Comparison of ENCODE assay signal across 12 cellular contexts in genomic region chr9:34984049-34984448, GRCh38. TPM values are rescaled to one million over a fixed set of nuclear protein-coding genes. Genes with fewer than 3 reads are reported as not detected.
DNase-seq lines count a peak whose midpoint lies in the region; ATAC-seq, FAIRE-seq and TF ChIP-seq lines count a peak whose summit lies in the region.
"Had no signal": no experiment of that assay in that cellular context is flagged by ENCODE, and none has a peak within 500 bp of the region (broad histone marks: within the 10 kb centered on the region; RNA-seq: fewer than 3 reads in every experiment).

No MANE protein-coding gene starts in this region.

- peaks cover 39% of the 10 kb centered on the region for H3K4me1 ChIP-seq in CD4-positive, CD25-positive, alpha-beta regulatory T cell (ENCODE audit: control insufficient read depth, insufficient read depth, low read length, poor library complexity, severe bottlenecking)
- H3K4me1 ChIP-seq in osteoblast (ENCODE audit: insufficient read depth, low read length): peaks cover 6% of the 10 kb centered on the region

- H4K20me1 ChIP-seq in osteoblast (ENCODE audit: insufficient read depth, low read length): no peaks in the 10 kb centered on the region

- no peak for FAIRE-seq in HTR-8/SVneo (lab: Jason Lieb, UNC)
- FAIRE-seq: GM19239 had no signal

- POLR2A ChIA-PET in activated B cell treated with CpG ODN at 0.5 μM for 24 hours (lab: Charles Lee): no interaction called here

- H3K36me3 Mint-ChIP-seq in CD4-positive, CD25-positive, alpha-beta regulatory T cell: no peaks in the 10 kb centered on the region
- H3K36me3 Mint-ChIP-seq in activated B cell treated with CpG ODN at 0.5 μM for 24 hours (ENCODE audit: low read depth): peaks cover under 1% of the 10 kb centered on the region
- H3K36me3 Mint-ChIP-seq: brain; memory B cell; stimulated activated memory B cell treated with anti-CD40 and anti-IgM and Interleukin-4, amounts not matched to agents 10 μg/mL and 1 μg/mL and 100 μg/mL, for 72 hours had no signal

- intact Hi-C loops in activated B cell treated with CpG ODN at 0.5 μM for 24 hours (cut with micrococcal nuclease): loop anchor here (10.0 kb wide), 1 partner anchor 349 kb away; the partner anchor contains the start of gene SIGMAR1

- H2AFZ ChIP-seq in osteoblast (ENCODE audit: low read length): no peak overlapping the region

- no peaks in the 10 kb centered on the region for H3K27me3 ChIP-seq in CD4-positive, CD25-positive, alpha-beta regulatory T cell (ENCODE audit: control insufficient read depth, insufficient read depth, low read length)
- H3K27me3 ChIP-seq in osteoblast (ENCODE audit: insufficient read depth, low read length): peaks cover 9% of the 10 kb centered on the region

- no peak overlapping the region for H3K27ac Mint-ChIP-seq in CD4-positive, CD25-positive, alpha-beta regulatory T cell
- H3K27ac Mint-ChIP-seq in activated B cell treated with CpG ODN at 0.5 μM for 24 hours: peak overlapping the region; percentile 74
- H3K27ac Mint-ChIP-seq: memory B cell had no signal

- H3K4me3 Mint-ChIP-seq in CD4-positive, CD25-positive, alpha-beta regulatory T cell: peak overlapping the region in 3 of 4 donors; percentile 35 to 74 (median 49)
- no peak overlapping the region for H3K4me3 Mint-ChIP-seq in activated B cell treated with CpG ODN at 0.5 μM for 24 hours
- H3K4me3 Mint-ChIP-seq: stimulated activated memory B cell treated with anti-CD40 and anti-IgM and Interleukin-4, amounts not matched to agents 10 μg/mL and 1 μg/mL and 100 μg/mL, for 72 hours had no signal

- H3K4me1 Mint-ChIP-seq in CD4-positive, CD25-positive, alpha-beta regulatory T cell: peaks cover 11 to 62% (median 30%) of the 10 kb centered on the region in 4 donors
- peaks cover 59% of the 10 kb centered on the region for H3K4me1 Mint-ChIP-seq in activated B cell treated with CpG ODN at 0.5 μM for 24 hours

- no peaks in the 10 kb centered on the region for H3K79me2 ChIP-seq in osteoblast (ENCODE audit: insufficient read depth, low read length)

- H3K27ac ChIP-seq in CD4-positive, CD25-positive, alpha-beta regulatory T cell (ENCODE audit: insufficient read depth, low read length, poor library complexity, severe bottlenecking): no peak overlapping the region
- no peak overlapping the region for H3K27ac ChIP-seq in osteoblast (ENCODE audit: low read depth, low read length)

- H3K9me3 ChIP-seq in CD4-positive, CD25-positive, alpha-beta regulatory T cell (ENCODE audit: control insufficient read depth in 2 of 2, low read length in 2 of 2): no peaks in the 10 kb centered on the region
- H3K9me3 ChIP-seq in osteoblast (ENCODE audit: low read depth, low read length): no peaks in the 10 kb centered on the region

- CTCF ChIA-PET in activated B cell treated with CpG ODN at 0.5 μM for 24 hours (lab: Charles Lee): interaction anchor here (1.6 to 2.4 kb wide), 5 partner anchors 10 to 88 kb away, joined by 5 to 29 read pairs (median 8); a partner anchor contains a TSS

- no peaks in the 10 kb centered on the region for H3K27me3 Mint-ChIP-seq in CD4-positive, CD25-positive, alpha-beta regulatory T cell
- H3K27me3 Mint-ChIP-seq in activated B cell treated with CpG ODN at 0.5 μM for 24 hours: no peaks in the 10 kb centered on the region
- H3K27me3 Mint-ChIP-seq: memory B cell; stimulated activated memory B cell treated with anti-CD40 and anti-IgM and Interleukin-4, amounts not matched to agents 10 μg/mL and 1 μg/mL and 100 μg/mL, for 72 hours had no signal

- no peaks in the 10 kb centered on the region for H3K36me3 ChIP-seq in CD4-positive, CD25-positive, alpha-beta regulatory T cell (ENCODE audit: control insufficient read depth, insufficient read depth, low read length)
- H3K36me3 ChIP-seq in osteoblast (ENCODE audit: insufficient read depth, low read length): no peaks in the 10 kb centered on the region

- no peak overlapping the region for H3K4me3 ChIP-seq in CD4-positive, CD25-positive, alpha-beta regulatory T cell (ENCODE audit: low read depth, low read length)
- H3K4me3 ChIP-seq in osteoblast (ENCODE audit: insufficient read depth, low read length): no peak overlapping the region

- DNase-seq in CD4-positive, CD25-positive, alpha-beta regulatory T cell: peak in 1 of 3 donors; percentile 30
- DNase-seq in HTR-8/SVneo (ENCODE audit: insufficient read length, low spot score) (peak; percentile 22), activated B cell treated with CpG ODN at 0.5 μM for 24 hours (no peak), iPS-NIHi7 (ENCODE audit: extremely low spot score) (peak; percentile 71), COLO668 (lab: John Stamatoyannopoulos, UW; ENCODE audit: unreplicated experiment) (no peak), NCI-H526 (lab: John Stamatoyannopoulos, UW) (no peak), osteoblast (ENCODE audit: insufficient read length, low spot score, missing footprints) (no peak)

- TF ChIP-seq CTCF in activated B cell treated with CpG ODN at 0.5 μM for 24 hours (IDR thresholded peaks at IDR 0.05) (no peak), osteoblast (IDR thresholded peaks at IDR 0.05; ENCODE audit: extremely low read depth, low read depth, low read length) (no peak)

- no peak overlapping the region for H3K4me2 ChIP-seq in osteoblast (ENCODE audit: insufficient read depth, low read length)

- no peaks in the 10 kb centered on the region for H3K9me3 Mint-ChIP-seq in CD4-positive, CD25-positive, alpha-beta regulatory T cell
- no peaks in the 10 kb centered on the region for H3K9me3 Mint-ChIP-seq in activated B cell treated with CpG ODN at 0.5 μM for 24 hours
- H3K9me3 Mint-ChIP-seq: memory B cell; stimulated activated memory B cell treated with anti-CD40 and anti-IgM and Interleukin-4, amounts not matched to agents 10 μg/mL and 1 μg/mL and 100 μg/mL, for 72 hours had no signal

- no peak for ATAC-seq in CD4-positive, CD25-positive, alpha-beta regulatory T cell (ENCODE audit: low read depth in 2 of 2)
- ATAC-seq in activated B cell treated with CpG ODN at 0.5 μM for 24 hours (ENCODE audit: low read depth): no peak
- ATAC-seq in GM19452 (IDR thresholded peaks at IDR 0.05; ENCODE audit: unreplicated experiment): no peak
- ATAC-seq: stimulated activated memory B cell treated with anti-CD40 and anti-IgM and Interleukin-4, amounts not matched to agents 10 μg/mL and 1 μg/mL and 100 μg/mL, for 72 hours had no signal

RNA-seq across cellular contexts. Expression of gene DNAJB5, which starts 5.5 kb away (rescaled TPM):
- 2.1 TPM for total RNA-seq in CD4-positive, CD25-positive, alpha-beta regulatory T cell
- polyA plus RNA-seq in CD4-positive, CD25-positive, alpha-beta regulatory T cell: 1 to 10 TPM in 3 of 4 donors, under 1 TPM in 1; 0.42 to 2.7 (median 1.9) TPM
- 5.4 and 6.4 TPM in 2 replicates for total RNA-seq in activated B cell treated with CpG ODN at 0.5 μM for 24 hours
- total RNA-seq in osteoblast: 12.7 and 16.5 TPM in 2 replicates

RNA-seq across cellular contexts. Expression of gene PHF24, which starts 26.0 kb away (rescaled TPM):
- total RNA-seq in CD4-positive, CD25-positive, alpha-beta regulatory T cell: not detected
- polyA plus RNA-seq in CD4-positive, CD25-positive, alpha-beta regulatory T cell: not detected
- total RNA-seq in activated B cell treated with CpG ODN at 0.5 μM for 24 hours (0.13 TPM in 1 of 2 replicates, not detected in the other), osteoblast (under 0.01 TPM in 1 of 2 replicates, not detected in the other)

Comparison
In these comparisons a context has a peak if more than half of its experiments do, and no peak if none do; other contexts are left out.
1. DNase-seq: peak in HTR-8/SVneo (single experiment) and iPS-NIHi7 (single experiment); none in activated B cell treated with CpG ODN at 0.5 μM for 24 hours (single experiment), COLO668 (single experiment), NCI-H526 (0 of 2) and osteoblast (single experiment).